Comparison of ENCODE assay signal across 14 cellular contexts in the genomic region with DNA sequence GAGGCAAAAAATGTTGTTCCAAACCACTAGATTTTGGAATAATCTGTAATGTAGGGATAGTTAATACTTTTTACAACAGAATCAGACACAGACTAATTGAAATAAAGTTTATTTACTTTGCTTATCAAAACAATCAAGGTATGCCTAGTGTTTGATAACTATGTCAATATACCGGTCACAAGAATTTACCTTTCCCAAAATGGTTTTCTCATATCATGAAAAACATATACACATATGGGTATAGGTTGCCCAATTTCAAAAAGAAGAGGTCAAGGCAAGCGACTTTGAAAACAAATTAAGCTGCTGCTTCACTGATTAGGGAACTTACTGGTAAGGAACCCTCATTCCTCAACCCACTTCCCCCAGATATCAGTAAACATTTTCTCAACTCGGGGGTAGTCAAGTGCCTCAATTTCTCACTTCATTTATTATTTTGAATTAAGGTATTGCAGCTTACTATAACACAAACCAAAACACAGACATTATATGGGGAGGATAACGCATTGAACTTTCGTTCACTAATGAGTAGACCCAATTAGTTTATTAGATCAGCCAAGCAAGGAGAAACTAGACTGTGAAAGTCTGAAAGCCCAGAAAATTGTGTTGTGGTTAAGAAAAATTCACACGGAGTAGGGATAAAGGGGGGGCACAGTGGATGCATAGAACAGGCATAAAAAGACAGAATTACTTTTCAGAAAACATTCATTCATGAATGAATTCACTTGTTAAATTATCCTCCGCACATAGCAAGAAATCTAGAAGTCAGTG. TPM values are rescaled to one million over a fixed set of nuclear protein-coding genes. Genes with fewer than 3 reads are reported as not detected.
A peak's percentile ranks its signal among the peaks of the same experiment; 100 is the strongest.
DNase-seq lines count a peak whose midpoint lies in the region; TF ChIP-seq lines count a peak whose summit lies in the region.
"Had no signal": no experiment of that assay in that cellular context is flagged by ENCODE, and none has a peak within 500 bp of the region (broad histone marks: within the 10 kb centered on the region; RNA-seq: fewer than 3 reads in every experiment).

No MANE protein-coding gene starts in this region.

- H3K36me3 ChIP-seq in CD8-positive, alpha-beta memory T cell (ENCODE audit: insufficient read depth, low read length) = no peaks in the 10 kb centered on the region
- H3K36me3 ChIP-seq in NT2/D1 (ENCODE audit: insufficient read depth, insufficient read length, low read length) = no peaks in the 10 kb centered on the region
- H3K36me3 ChIP-seq: heart left ventricle, SJCRH30 had no signal

- H3K36me3 Mint-ChIP-seq in CD8-positive, alpha-beta memory T cell = peaks cover 0 to 6% (median 0%) of the 10 kb centered on the region in 3 donors
- H3K36me3 Mint-ChIP-seq in dendritic cell treated with granulocyte-macrophage colony-stimulating factor and Interleukin-4, amounts not matched to agents 40 ng/mL and 50 ng/mL, for 4 days (ENCODE audit: low read depth) = peaks cover 6% of the 10 kb centered on the region
- H3K36me3 Mint-ChIP-seq in progenitor cell of endocrine pancreas (ENCODE audit: insufficient read depth) = no peaks in the 10 kb centered on the region

- peaks cover 0 to 1% of the 10 kb centered on the region in 2 donors for H3K27me3 Mint-ChIP-seq in CD8-positive, alpha-beta memory T cell
- H3K27me3 Mint-ChIP-seq in dendritic cell treated with granulocyte-macrophage colony-stimulating factor and Interleukin-4, amounts not matched to agents 40 ng/mL and 50 ng/mL, for 4 days = peaks cover 9% of the 10 kb centered on the region
- peaks cover 49% of the 10 kb centered on the region for H3K27me3 Mint-ChIP-seq in progenitor cell of endocrine pancreas

- no peaks in the 10 kb centered on the region for H3K27me3 ChIP-seq in CD8-positive, alpha-beta memory T cell (ENCODE audit: insufficient read depth, low read length, poor library complexity, severe bottlenecking)
- H3K27me3 ChIP-seq in NT2/D1 (ENCODE audit: insufficient read depth, insufficient read length) = peaks cover 9% of the 10 kb centered on the region
- H3K27me3 ChIP-seq: heart left ventricle, SJCRH30 had no signal

- POLR2A ChIA-PET in CD8-positive, alpha-beta memory T cell (lab: Charles Lee) = interaction anchor here (1.4 kb wide), 1 partner anchor 9 kb away, joined by 3 read pairs; a partner anchor contains a TSS

- peak overlapping the region in 7 of 8 donors; percentile 88 to 99 (median 96) for H3K27ac Mint-ChIP-seq in CD8-positive, alpha-beta memory T cell
- H3K27ac Mint-ChIP-seq in dendritic cell treated with granulocyte-macrophage colony-stimulating factor and Interleukin-4, amounts not matched to agents 40 ng/mL and 50 ng/mL, for 4 days = peak overlapping the region; percentile 94
- no peak overlapping the region for H3K27ac Mint-ChIP-seq in progenitor cell of endocrine pancreas

- H3K4me1 ChIP-seq in CD8-positive, alpha-beta memory T cell (ENCODE audit: insufficient read depth, low read length) = peaks cover 41% of the 10 kb centered on the region
- H3K4me1 ChIP-seq in NT2/D1 (ENCODE audit: insufficient read depth, insufficient read length) = no peaks in the 10 kb centered on the region
- H3K4me1 ChIP-seq: SJCRH30 had no signal

- H3K4me1 Mint-ChIP-seq in CD8-positive, alpha-beta memory T cell = peaks cover 40 to 49% (median 46%) of the 10 kb centered on the region in 3 donors
- H3K4me1 Mint-ChIP-seq in dendritic cell treated with granulocyte-macrophage colony-stimulating factor and Interleukin-4, amounts not matched to agents 40 ng/mL and 50 ng/mL, for 4 days (ENCODE audit: low read depth) = peaks cover 40% of the 10 kb centered on the region
- peaks cover 27% of the 10 kb centered on the region for H3K4me1 Mint-ChIP-seq in progenitor cell of endocrine pancreas (ENCODE audit: low read depth)

- peak overlapping the region; percentile 94 for H3K27ac ChIP-seq in CD8-positive, alpha-beta memory T cell (ENCODE audit: low read depth, low read length)

- intact Hi-C loops in dendritic cell treated with granulocyte-macrophage colony-stimulating factor and Interleukin-4, amounts not matched to agents 40 ng/mL and 50 ng/mL, for 4 days (cut with micrococcal nuclease) = loop anchor here (2.0 kb wide), 1 partner anchor 75 kb away; no protein-coding TSS in a partner anchor

- no peak for DNase-seq in CD8-positive, alpha-beta memory T cell
- DNase-seq in NT2/D1 (ENCODE audit: low read depth, low spot score) (no peak), progenitor cell of endocrine pancreas (ENCODE audit: low spot score, unreplicated experiment) (no peak), NCI-H1930 (lab: John Stamatoyannopoulos, UW) (no peak), NCI-H146 (lab: John Stamatoyannopoulos, UW) (no peak), HT-29 (ENCODE audit: low spot score) (no peak), NCI-H2171 (lab: John Stamatoyannopoulos, UW) (no peak)
- DNase-seq: amygdala, heart left ventricle, HFFc6, mammary epithelial cell, NCI-H446, SJCRH30 had no signal

- CTCF ChIA-PET in CD8-positive, alpha-beta memory T cell (lab: Charles Lee) = interaction anchor here (1.7 kb wide), 1 partner anchor 10 kb away, joined by 5 read pairs; a partner anchor contains a TSS

- no peak for TF ChIP-seq CTCF in progenitor cell of endocrine pancreas (IDR thresholded peaks at IDR 0.05; ENCODE audit: unreplicated experiment)

- H3K9ac ChIP-seq in NT2/D1 (ENCODE audit: insufficient read length, low read depth) = peak overlapping the region; percentile 90

- no peak overlapping the region for H3K4me3 ChIP-seq in CD8-positive, alpha-beta memory T cell (ENCODE audit: low read length)
- H3K4me3 ChIP-seq in NT2/D1 (ENCODE audit: insufficient read length, low read depth) = no peak overlapping the region

- no peaks in the 10 kb centered on the region for H3K9me3 ChIP-seq in CD8-positive, alpha-beta memory T cell (ENCODE audit: low read length)
- no peaks in the 10 kb centered on the region; the same call in 1 of the 2 replicates for H3K9me3 ChIP-seq in NT2/D1 (ENCODE audit: insufficient read depth, low read length)
- H3K9me3 ChIP-seq: heart left ventricle, SJCRH30 had no signal

- H3K9me3 Mint-ChIP-seq in CD8-positive, alpha-beta memory T cell = no peaks in the 10 kb centered on the region
- H3K9me3 Mint-ChIP-seq in dendritic cell treated with granulocyte-macrophage colony-stimulating factor and Interleukin-4, amounts not matched to agents 40 ng/mL and 50 ng/mL, for 4 days = no peaks in the 10 kb centered on the region
- no peaks in the 10 kb centered on the region for H3K9me3 Mint-ChIP-seq in progenitor cell of endocrine pancreas (ENCODE audit: low read depth)
- H3K9me3 Mint-ChIP-seq: HFFc6 had no signal

- peak overlapping the region; percentile 80 to 92 (median 90) for H3K4me3 Mint-ChIP-seq in CD8-positive, alpha-beta memory T cell
- H3K4me3 Mint-ChIP-seq in dendritic cell treated with granulocyte-macrophage colony-stimulating factor and Interleukin-4, amounts not matched to agents 40 ng/mL and 50 ng/mL, for 4 days = no peak overlapping the region
- peak overlapping the region; percentile 27 for H3K4me3 Mint-ChIP-seq in progenitor cell of endocrine pancreas (ENCODE audit: low read depth)

RNA-seq across cellular contexts. Expression of a gene that starts 9.0 kb away (rescaled TPM):
- total RNA-seq in CD8-positive, alpha-beta memory T cell = 100 to 1,000 TPM; 117 to 124 TPM
- polyA plus RNA-seq in CD8-positive, alpha-beta memory T cell = 96.9 TPM
- total RNA-seq in progenitor cell of endocrine pancreas = 67.1 and 74.4 TPM in 2 replicates
- not detected in 2 replicates for total RNA-seq in HT-29 (2014; rRNA removed; shearing (Covaris generic))

Comparison
In these comparisons a context has a peak if more than half of its experiments do, and no peak if none do; other contexts are left out.
1. RNA of a gene that starts 9.0 kb away (total RNA-seq): 117 to 124 TPM in CD8-positive, alpha-beta memory T cell and 67.1 to 74.4 TPM in progenitor cell of endocrine pancreas; not detected in HT-29; every median in the first group is over 10 times any median in the second.